ENCODE assay signal across 15 cellular contexts in genomic region chr16:81040837-81041236, GRCh38. TPM values are rescaled to one million over a fixed set of nuclear protein-coding genes. Genes with fewer than 3 reads are reported as not detected.
"Had no signal": no experiment of that assay in that cellular context is flagged by ENCODE, and none has a peak within 500 bp of the region (broad histone marks: within the 10 kb centered on the region; RNA-seq: fewer than 3 reads in every experiment).

No MANE protein-coding gene starts in this region.

- ATAC-seq: gastroesophageal sphincter; left lung; stimulated activated effector memory CD8-positive, alpha-beta T cell treated with anti-CD3 and anti-CD28 coated beads, Interleukin-12 subunit alpha, Interleukin-12 subunit beta, amount 100 ng/mL, for 72 hours; T-cell had no signal

- FAIRE-seq: bronchial epithelial cell, endothelial cell of umbilical vein, keratinocyte had no signal

- H3K9me3 Mint-ChIP-seq: activated naive CD8-positive, alpha-beta T cell treated with anti-CD3 and anti-CD28 coated beads for 36 hours; neural crest cell; stimulated activated effector memory CD8-positive, alpha-beta T cell treated with anti-CD3 and anti-CD28 coated beads, Interleukin-12 subunit alpha, Interleukin-12 subunit beta, amount 100 ng/mL, for 72 hours; T-cell had no signal

- H3K27ac Mint-ChIP-seq: activated naive CD8-positive, alpha-beta T cell treated with anti-CD3 and anti-CD28 coated beads for 36 hours had no signal

- H3K4me3 Mint-ChIP-seq: activated naive CD8-positive, alpha-beta T cell treated with anti-CD3 and anti-CD28 coated beads for 36 hours; neural crest cell; stimulated activated effector memory CD8-positive, alpha-beta T cell treated with anti-CD3 and anti-CD28 coated beads, Interleukin-12 subunit alpha, Interleukin-12 subunit beta, amount 100 ng/mL, for 72 hours; T-cell had no signal

- H3K27me3 ChIP-seq: gastroesophageal sphincter, left lung, tibial nerve had no signal

- DNase-seq: activated naive CD8-positive, alpha-beta T cell treated with anti-CD3 and anti-CD28 coated beads for 36 hours; anterior cingulate cortex; left lung; retina; T-cell had no signal

- H3K9me3 ChIP-seq: gastroesophageal sphincter, left lung, tibial nerve had no signal

- H3K27me3 Mint-ChIP-seq: activated naive CD8-positive, alpha-beta T cell treated with anti-CD3 and anti-CD28 coated beads for 36 hours; T-cell had no signal

- H3K4me3 ChIP-seq: gastroesophageal sphincter, left lung, SK-N-MC, skin epidermis, tibial nerve had no signal

- H3K27ac ChIP-seq: gastroesophageal sphincter, left lung, SK-N-MC, skin epidermis, tibial nerve, VCaP had no signal

RNA-seq across cellular contexts. Expression of gene C16orf46, which starts 36.2 kb away (rescaled TPM):
- total RNA-seq: endothelial cell of umbilical vein had no signal
